In genomic region chr20:8161262-8162071, GRCh38 we compare ENCODE assay signal across 14 cellular contexts. TPM values are rescaled to one million over a fixed set of nuclear protein-coding genes. Genes with fewer than 3 reads are reported as not detected.
DNase-seq lines count a peak whose midpoint lies in the region; ATAC-seq and TF ChIP-seq lines count a peak whose summit lies in the region.
"Had no signal": no experiment of that assay in that cellular context is flagged by ENCODE, and none has a peak within 500 bp of the region (broad histone marks: within the 10 kb centered on the region; RNA-seq: fewer than 3 reads in every experiment).

No MANE protein-coding gene starts in this region.

- H3K27me3 ChIP-seq in heart right ventricle = no peaks in the 10 kb centered on the region
- H3K27me3 ChIP-seq in sigmoid colon = no peaks in the 10 kb centered on the region

- no peak for TF ChIP-seq EP300 in sigmoid colon (IDR thresholded peaks at IDR 0.05)

- H3K36me3 ChIP-seq in SK-N-MC (ENCODE audit: insufficient read depth, low read length) (no peaks in the 10 kb centered on the region), heart right ventricle (no peaks in the 10 kb centered on the region), sigmoid colon (no peaks in the 10 kb centered on the region)

- peak; percentile 69 for DNase-seq in EL
- no peak for DNase-seq in SK-N-MC (ENCODE audit: low read depth, low spot score)
- peak in 1 of 2 donors; percentile 9 for DNase-seq in heart right ventricle
- no peak for DNase-seq in sigmoid colon
- no peak for DNase-seq in COLO829 (ENCODE audit: low spot score)
- DNase-seq: activated effector memory CD4-positive, alpha-beta T cell treated with anti-CD3 and anti-CD28 coated beads, Interleukin-2, amount 50 U/mL, for 16 hours; DMS79; effector CD4-positive, alpha-beta T cell; OCI-M1; stimulated activated CD4-positive, alpha-beta T cell treated with anti-CD3 and anti-CD28 coated beads, Interleukin-4, amount 100 ng/mL, for 1 hour had no signal

- peak; percentile 45 to 88 (median 82) for ATAC-seq in heart right ventricle
- ATAC-seq in GM21390 (IDR thresholded peaks at IDR 0.05; ENCODE audit: unreplicated experiment) = no peak
- no peak for ATAC-seq in HG02763 (IDR thresholded peaks at IDR 0.05; ENCODE audit: unreplicated experiment)
- no peak for ATAC-seq in GM18519 (IDR thresholded peaks at IDR 0.05; ENCODE audit: low FRiP score, unreplicated experiment)
- ATAC-seq: GM23338 had no signal

- H3K9ac ChIP-seq in SK-N-MC (ENCODE audit: insufficient read length) = no peak overlapping the region

- TF ChIP-seq POLR2A in sigmoid colon (IDR thresholded peaks at IDR 0.05) = no peak

- H3K27ac ChIP-seq in SK-N-MC (peak overlapping the region; percentile 51), heart right ventricle (peak overlapping the region; percentile 1 to 62 (median 32)), sigmoid colon (peak overlapping the region; percentile 15 to 68 (median 56))

- WGBS in heart right ventricle, 2 donors = 47 to 55% methylated on average over 4 of the region's 4 CpGs
- WGBS in sigmoid colon, 2 donors = 54 to 62% methylated on average over 4 of the region's 4 CpGs

- H3K4me1 ChIP-seq in heart right ventricle (peaks cover 0 to 28% (median 26%) of the 10 kb centered on the region in 9 donors), sigmoid colon (peaks cover 0 to 32% (median 28%) of the 10 kb centered on the region in 4 donors)

- intact Hi-C loops in heart right ventricle (cut with DNase I) (no loop called here), sigmoid colon (cut with DNase I) (no loop called here)

- TF ChIP-seq CTCF in heart right ventricle (IDR thresholded peaks at IDR 0.05) (no peak), sigmoid colon (IDR thresholded peaks at IDR 0.05) (no peak)

- H3K4me3 ChIP-seq in SK-N-MC = no peak overlapping the region
- no peak overlapping the region for H3K4me3 ChIP-seq in heart right ventricle
- no peak overlapping the region for H3K4me3 ChIP-seq in sigmoid colon
- H3K4me3 ChIP-seq: GM23338 had no signal

- H3K9me3 ChIP-seq in SK-N-MC (ENCODE audit: low read depth, low read length) (no peaks in the 10 kb centered on the region), heart right ventricle (peaks cover 0 to 10% (median 0%) of the 10 kb centered on the region in 11 donors), sigmoid colon (no peaks in the 10 kb centered on the region)

RNA-seq across cellular contexts. Expression of gene PLCB1, which starts 29.4 kb away (rescaled TPM):
- total RNA-seq in heart right ventricle (10 to 100 TPM in 1 of 10 donors, 1 to 10 TPM in 9; 3.6 to 12.7 (median 7.5) TPM), sigmoid colon (100 to 1,000 TPM in 2 of 4 donors, 10 to 100 TPM in 2; 86.7 to 117 (median 102) TPM)
- polyA plus RNA-seq in heart right ventricle (1 to 10 TPM; 2.2 to 4.6 TPM), sigmoid colon (1 to 10 TPM in 2 of 3 donors, under 1 TPM in 1; 0.92 to 3.6 (median 3.4) TPM)

Comparison
In these comparisons a context has a peak if more than half of its experiments do, and no peak if none do; other contexts are left out.
1. ATAC-seq: peak in heart right ventricle (8 of 8); none in GM21390 (single experiment), HG02763 (single experiment) and GM18519 (single experiment).
2. RNA of gene PLCB1, which starts 29.4 kb away (total RNA-seq): 86.7 to 117 TPM in sigmoid colon; 3.6 to 12.7 TPM in heart right ventricle; every median in the first group is over 4 times any median in the second.
3. Peak in every context shown above with its lines, with median percentiles within 50 percentile points of each other: H3K27ac ChIP-seq.